Comparison of ENCODE assay signal across 13 cellular contexts in the genomic region with DNA sequence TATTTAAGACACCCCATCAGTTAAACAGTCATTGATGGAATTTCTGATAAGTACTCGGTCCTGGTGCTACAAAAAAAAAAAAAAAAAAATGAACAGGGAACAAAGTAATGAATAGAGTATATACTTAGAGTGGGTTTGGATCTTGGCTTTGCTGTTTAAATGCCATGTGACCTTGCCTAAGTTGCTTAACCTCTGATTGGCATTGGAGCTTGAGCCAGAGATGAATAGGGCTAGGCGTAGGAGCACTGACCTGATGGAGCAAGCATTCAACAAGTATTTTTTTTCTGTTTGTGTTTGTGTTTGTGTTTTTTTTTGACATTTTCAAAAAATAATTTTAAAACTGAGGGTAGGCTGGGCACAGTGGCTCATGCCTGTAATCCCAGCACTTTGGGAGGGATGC. TPM values are rescaled to one million over a fixed set of nuclear protein-coding genes. Genes with fewer than 3 reads are reported as not detected.
"Had no signal": no experiment of that assay in that cellular context is flagged by ENCODE, and none has a peak within 500 bp of the region (broad histone marks: within the 10 kb centered on the region; RNA-seq: fewer than 3 reads in every experiment).

No MANE protein-coding gene starts in this region.

RNA-seq across cellular contexts. Expression of gene FABP2, which starts 37.9 kb away (rescaled TPM):
- total RNA-seq: subcutaneous adipose tissue, suprapubic skin, temporal lobe, testis, thoracic aorta, thyroid gland, tibial nerve, upper lobe of left lung, upper lobe of right lung, ureter, urinary bladder, uterus, vagina had no signal
- polyA plus RNA-seq: urinary bladder had no signal
